Comparison of ENCODE assay signal across 2 cellular contexts in genomic region chrX:66731398-66731797, GRCh38.
TF ChIP-seq lines count a peak whose summit lies in the region.

No MANE protein-coding gene starts in this region.

TF ChIP-seq in Ishikawa, 13 proteins besides CTCF, POLR2A, EP300 and RAD21 (continued from another document):
- no peak for TF ChIP-seq REST (IDR thresholded peaks at IDR 0.05; ENCODE audit: low read depth)
- no peak for TF ChIP-seq CEBPB (IDR thresholded peaks at IDR 0.05)
- no peak for TF ChIP-seq EGR1 (IDR thresholded peaks at IDR 0.05)
- TF ChIP-seq NFIC (IDR thresholded peaks at IDR 0.05) = no peak
- no peak for TF ChIP-seq TEAD4 (IDR thresholded peaks at IDR 0.05)
- no peak for TF ChIP-seq TAF1 (IDR thresholded peaks at IDR 0.05; ENCODE audit: low read depth)

TF ChIP-seq in WTC11, 78 proteins besides CTCF, POLR2A, EP300 and RAD21 (continued from another document):
- TF ChIP-seq PRDM15 (CRISPR knock-in tag; IDR thresholded peaks at IDR 0.05) (no peak), JAZF1 (CRISPR knock-in tag; IDR thresholded peaks at IDR 0.05) (no peak), RELA (CRISPR knock-in tag; IDR thresholded peaks at IDR 0.05; ENCODE audit: borderline replicate concordance) (no peak), AFF4 (CRISPR knock-in tag; IDR thresholded peaks at IDR 0.05; ENCODE audit: borderline replicate concordance) (no peak), SMAD4 (CRISPR knock-in tag; IDR thresholded peaks at IDR 0.05) (no peak), RORB (CRISPR knock-in tag; IDR thresholded peaks at IDR 0.05) (no peak), TP53 (CRISPR knock-in tag; IDR thresholded peaks at IDR 0.05) (no peak), SMAD3 (CRISPR knock-in tag; IDR thresholded peaks at IDR 0.05; ENCODE audit: borderline replicate concordance) (no peak), ATF1 (CRISPR knock-in tag; IDR thresholded peaks at IDR 0.05) (no peak), ERG (CRISPR knock-in tag; IDR thresholded peaks at IDR 0.05) (no peak), GTF2I (CRISPR knock-in tag; conservative IDR thresholded peaks at IDR 0.05) (no peak), CBFB (CRISPR knock-in tag; IDR thresholded peaks at IDR 0.05; ENCODE audit: low read depth) (no peak), NR1H2 (CRISPR knock-in tag; IDR thresholded peaks at IDR 0.05) (no peak)
TF ChIP-seq in WTC11: peak in this region for 0.
